ENCODE assay signal across 9 cellular contexts in the genomic region with DNA sequence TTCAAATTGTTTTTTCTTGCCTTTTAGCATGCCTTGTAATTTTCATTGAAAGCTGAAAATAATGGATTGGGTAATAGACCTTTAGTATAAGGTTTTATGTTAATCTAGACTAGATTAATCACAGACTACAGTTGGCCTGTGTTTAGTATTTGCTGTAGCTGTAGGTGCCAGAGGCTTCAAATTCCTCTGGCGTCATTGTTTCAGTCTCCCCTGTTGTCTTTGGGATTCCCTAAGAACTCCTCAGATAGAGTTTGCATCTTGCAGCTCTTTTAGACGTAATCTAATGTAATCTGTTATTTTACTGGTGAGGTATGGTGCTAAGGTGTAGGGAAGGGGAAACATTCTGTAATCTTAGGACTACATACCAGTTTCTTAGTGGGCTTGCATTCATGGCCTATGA.
"Had no signal": no experiment of that assay in that cellular context is flagged by ENCODE, and none has a peak within 500 bp of the region (broad histone marks: within the 10 kb centered on the region; RNA-seq: fewer than 3 reads in every experiment).

No MANE protein-coding gene starts in this region.

- ATAC-seq: K562 had no signal

- FAIRE-seq: H1, H54, HTR-8/SVneo, K562 had no signal

- H3K27ac ChIP-seq: GM23248 had no signal

- H3K9ac ChIP-seq: GM23248 had no signal

- H3K4me3 ChIP-seq: GM23248, K562 had no signal

- H3K4me3 Mint-ChIP-seq: H9 had no signal

- DNase-seq: GM23248, H9, HCEC 1CT, IMR-90, KG1 had no signal
